ENCODE assay signal across 23 cellular contexts in genomic region chr9:34876096-34876495, GRCh38.
DNase-seq lines count a peak whose midpoint lies in the region; ATAC-seq, FAIRE-seq and TF ChIP-seq lines count a peak whose summit lies in the region.
"Had no signal": no experiment of that assay in that cellular context is flagged by ENCODE, and none has a peak within 500 bp of the region (broad histone marks: within the 10 kb centered on the region; RNA-seq: fewer than 3 reads in every experiment).

No MANE protein-coding gene starts in this region.

- H3K4me1 ChIP-seq in A549 (no peaks in the 10 kb centered on the region), GM23338 (ENCODE audit: insufficient read depth) (no peaks in the 10 kb centered on the region), K562 (replicated peaks in 1 of 2; ENCODE audit: control insufficient read depth in 2 of 2, insufficient read depth in 2 of 2, low read length in 2 of 2) (no peaks in the 10 kb centered on the region; a peak in 1 of 5 replicates), foreskin keratinocyte (peaks cover 18% of the 10 kb centered on the region)
- H3K4me1 ChIP-seq: BE2C, Caco-2 had no signal

- ATAC-seq in A549 = no peak
- ATAC-seq in GM23338 = no peak
- no peak for ATAC-seq in K562
- ATAC-seq in foreskin keratinocyte = peak; percentile 27
- ATAC-seq: HCT116 had no signal

- H3K9me1 ChIP-seq in K562 (ENCODE audit: control insufficient read depth, insufficient read depth, low read length) = no peaks in the 10 kb centered on the region

- H3K27me3 Mint-ChIP-seq in GM23338 (ENCODE audit: insufficient read depth, low read depth, poor library complexity) = peaks cover 4% of the 10 kb centered on the region

- FAIRE-seq in A549 (lab: Jason Lieb, UNC) (no peak), K562 (lab: Jason Lieb, UNC) (no peak)
- FAIRE-seq: GM12892, GM18507 had no signal

- CTCF ChIA-PET in A549 (lab: Yijun Ruan, JAX) (interaction anchor here (0.7 kb wide), 1 partner anchor 199 kb away, joined by 3 read pairs; no protein-coding TSS in a partner anchor), K562 (lab: Yijun Ruan, JAX; ENCODE audit: low intra/inter-chr PET ratio) (no interaction called here)

- H4K20me1 ChIP-seq in GM23338 (replicated peaks; ENCODE audit: insufficient read depth) = no peaks in the 10 kb centered on the region
- no peaks in the 10 kb centered on the region for H4K20me1 ChIP-seq in K562 (replicated peaks; ENCODE audit: control insufficient read depth, insufficient read depth, low read length)

- peak overlapping the region; percentile 6; the same call in 1 of the 2 replicates for H3K27ac Mint-ChIP-seq in GM23338
- H3K27ac Mint-ChIP-seq: CD4-positive, CD25-positive, alpha-beta regulatory T cell; HFFc6; IgD-negative memory B cell had no signal

- intact Hi-C loops in K562 (cut with micrococcal nuclease) = no loop called here

- POLR2A ChIA-PET in A549 (lab: Yijun Ruan, JAX) = no interaction called here
- POLR2A ChIA-PET in K562 (lab: Yijun Ruan, JAX) = no interaction called here

- H3K27me3 ChIP-seq in GM23338 (ENCODE audit: insufficient read depth) (no peaks in the 10 kb centered on the region), K562 (ENCODE audit: control insufficient read depth in 2 of 2, insufficient read depth in 2 of 2, low read length in 2 of 2) (no peaks in the 10 kb centered on the region), foreskin keratinocyte (no peaks in the 10 kb centered on the region)
- H3K27me3 ChIP-seq: BE2C had no signal

- no peaks in the 10 kb centered on the region for H3K36me3 ChIP-seq in GM23338 (ENCODE audit: insufficient read depth)
- H3K36me3 ChIP-seq in K562 (ENCODE audit: control insufficient read depth, insufficient read depth, low read length) = no peaks in the 10 kb centered on the region
- H3K36me3 ChIP-seq: BE2C had no signal

- WGBS in A549 (ENCODE audit: missing lambda C conversion rate) = 50% methylated on average over 3 of the region's 3 CpGs
- 0% methylated on average over 3 of the region's 3 CpGs for WGBS in K562 (ENCODE audit: insufficient coverage, low coverage, missing lambda C conversion rate)

- no peak overlapping the region for H3K9ac ChIP-seq in K562 (ENCODE audit: insufficient read depth in 1 of 2, low read depth in 2 of 2, low read length in 2 of 2)

- TF ChIP-seq RAD21 in A549 (conservative IDR thresholded peaks at IDR 0.05 in 1 of 2, IDR thresholded peaks at IDR 0.05 in 1 of 2) (no peak), K562 (CRISPR knock-in tag; conservative IDR thresholded peaks at IDR 0.05 in 1 of 2, IDR thresholded peaks at IDR 0.05 in 1 of 2) (no peak)

- no peak overlapping the region for H3K4me3 Mint-ChIP-seq in GM23338
- H3K4me3 Mint-ChIP-seq: CD4-positive, CD25-positive, alpha-beta regulatory T cell; HFFc6; IgD-negative memory B cell had no signal

- no peak overlapping the region for H3K4me2 ChIP-seq in A549
- no peak overlapping the region for H3K4me2 ChIP-seq in GM23338
- H3K4me2 ChIP-seq in K562 (ENCODE audit: insufficient read depth, low read length) = no peak overlapping the region

- H3K79me2 ChIP-seq in GM23338 (replicated peaks; ENCODE audit: insufficient read depth) = no peaks in the 10 kb centered on the region
- H3K79me2 ChIP-seq in K562 (ENCODE audit: control insufficient read depth, insufficient read depth, low read length) = no peaks in the 10 kb centered on the region

- TF ChIP-seq EP300 in A549 (IDR thresholded peaks at IDR 0.05) = no peak
- no peak for TF ChIP-seq EP300 in K562 (IDR thresholded peaks at IDR 0.05; ENCODE audit: low read length)

- H3K9me2 ChIP-seq in GM23338 (ENCODE audit: insufficient read depth) = no peaks in the 10 kb centered on the region

- TF ChIP-seq CTCF in A549 (IDR thresholded peaks at IDR 0.05) (no peak), GM23338 (conservative IDR thresholded peaks at IDR 0.05; ENCODE audit: low read depth in 2 of 2) (no peak), K562 (IDR thresholded peaks at IDR 0.05 in 2 of 3, conservative IDR thresholded peaks at IDR 0.05 in 1 of 3; ENCODE audit: insufficient read depth in 2 of 3, low read depth in 1 of 3, low read length in 3 of 3) (no peak), foreskin keratinocyte (conservative IDR thresholded peaks at IDR 0.05) (no peak)

- TF ChIP-seq POLR2A in A549 (IDR thresholded peaks at IDR 0.05; ENCODE audit: low read length) (no peak), K562 (conservative IDR thresholded peaks at IDR 0.05) (no peak)

- no peaks in the 10 kb centered on the region for H3K4me1 Mint-ChIP-seq in GM23338
- H3K4me1 Mint-ChIP-seq: CD4-positive, CD25-positive, alpha-beta regulatory T cell; IgD-negative memory B cell had no signal

- in situ Hi-C loops in K562 (cut with MboI) = loop anchor here (25.0 kb wide), 1 partner anchor 686 kb away; a partner anchor contains a TSS

- H3F3A ChIP-seq in GM23338 (replicated peaks; ENCODE audit: low read depth) = no peaks in the 10 kb centered on the region

- H3K27ac ChIP-seq in A549 (no peak overlapping the region), GM23338 (ENCODE audit: low read depth) (no peak overlapping the region), K562 (ENCODE audit: extremely low read depth, low read depth, low read length) (no peak overlapping the region), foreskin keratinocyte (peak overlapping the region; percentile 69)
- H3K27ac ChIP-seq: HL-60 had no signal

- peaks cover 9% of the 10 kb centered on the region; the same call in 2 of the 3 replicates for H3K9me3 Mint-ChIP-seq in GM23338
- H3K9me3 Mint-ChIP-seq: HFFc6 had no signal

- no TSS peak for BruUV-seq in K562 (replicated peaks; lab: Mats Ljungman, UMichigan)

- H3K9me3 ChIP-seq in A549 (no peaks in the 10 kb centered on the region), K562 (replicated peaks; ENCODE audit: control insufficient read depth, insufficient read depth, low read depth, low read length) (no peaks in the 10 kb centered on the region)
- H3K9me3 ChIP-seq: BE2C, Caco-2 had no signal

- H3K36me3 Mint-ChIP-seq in GM23338 (ENCODE audit: low read depth) = no peaks in the 10 kb centered on the region
- H3K36me3 Mint-ChIP-seq: CD4-positive, CD25-positive, alpha-beta regulatory T cell; IgD-negative memory B cell had no signal

- no peak overlapping the region for H3K4me3 ChIP-seq in A549
- H3K4me3 ChIP-seq in GM23338 = no peak overlapping the region
- no peak overlapping the region for H3K4me3 ChIP-seq in K562

- H2AFZ ChIP-seq in GM23338 = no peak overlapping the region
- H2AFZ ChIP-seq in K562 (ENCODE audit: low read depth, low read length) = no peak overlapping the region

- no peak for DNase-seq in A549 (ENCODE audit: low read depth in 1 of 2, low spot score in 1 of 2)
- DNase-seq in GM23338 (ENCODE audit: low spot score) = no peak
- DNase-seq in K562 (ENCODE audit: extremely low read depth in 1 of 4, low spot score in 3 of 4) = no peak
- DNase-seq in foreskin keratinocyte = peak in 1 of 2 donors; percentile 67
- no peak for DNase-seq in NCI-H524 treated with DMSO at 0.1 percent for 48 hours (lab: John Stamatoyannopoulos, UW)
- DNase-seq in SK-N-DZ (ENCODE audit: low spot score) = no peak
- no peak for DNase-seq in NCI-H2029 (lab: John Stamatoyannopoulos, UW)
- DNase-seq: ACHN; BE2C; C1 segment of cervical spinal cord; Caco-2; CD4-positive, CD25-positive, alpha-beta regulatory T cell; DMS153; DMS79; GDM1; GOT3; H7; HFFc6 had no signal

TF ChIP-seq in A549, 52 proteins besides CTCF, POLR2A, EP300 and RAD21:
- peak; percentile 80 for TF ChIP-seq MAFK (IDR thresholded peaks at IDR 0.05; ENCODE audit: partially characterized antibody)
- TF ChIP-seq HES2 (IDR thresholded peaks at IDR 0.05) = no peak
- peak; percentile 87 for TF ChIP-seq NFE2L2 (conservative IDR thresholded peaks at IDR 0.05; ENCODE audit: low read length)
TF ChIP-seq in A549: peak in this region for 2.

TF ChIP-seq in GM23338, 12 proteins besides CTCF, POLR2A, EP300 and RAD21 (continues in another document):
- TF ChIP-seq EZH2phosphoT487 (IDR thresholded peaks at IDR 0.05; ENCODE audit: unreplicated experiment) (no peak), CREB1 (CRISPR knock-in tag; IDR thresholded peaks at IDR 0.05; ENCODE audit: low read depth) (no peak), ZNF331 (CRISPR knock-in tag; IDR thresholded peaks at IDR 0.05; ENCODE audit: low read depth) (no peak), ETS1 (IDR thresholded peaks at IDR 0.05) (no peak), ZNF114 (CRISPR knock-in tag; IDR thresholded peaks at IDR 0.05) (no peak), JUNB (IDR thresholded peaks at IDR 0.05; ENCODE audit: unreplicated experiment) (no peak)

TF ChIP-seq in K562, 482 proteins besides CTCF, POLR2A, EP300 and RAD21 (continues in another document):
- TF ChIP-seq NFATC3 (IDR thresholded peaks at IDR 0.05) = no peak
- TF ChIP-seq MAFK (IDR thresholded peaks at IDR 0.05; ENCODE audit: low read length) = peak; percentile 46; the same call in 1 of the 2 replicates
- no peak for TF ChIP-seq NFIX (CRISPR knock-in tag; IDR thresholded peaks at IDR 0.05; ENCODE audit: low read depth)
- no peak for TF ChIP-seq FOS (IDR thresholded peaks at IDR 0.05; ENCODE audit: extremely low read depth, insufficient read length)
- TF ChIP-seq ZHX1 (conservative IDR thresholded peaks at IDR 0.05; ENCODE audit: low read length) = no peak
- TF ChIP-seq NFE2L1 (tag; IDR thresholded peaks at IDR 0.05; ENCODE audit: borderline replicate concordance, low read depth) = peak; percentile 60
- TF ChIP-seq MAFF (IDR thresholded peaks at IDR 0.05; ENCODE audit: low read length) = peak; percentile 60
- no peak for TF ChIP-seq RFX7 (CRISPR knock-in tag; IDR thresholded peaks at IDR 0.05)
- peak; percentile 80 for TF ChIP-seq ZNF316 (IDR thresholded peaks at IDR 0.05)
- no peak for TF ChIP-seq NCOA6 (IDR thresholded peaks at IDR 0.05)
- peak; percentile 76 for TF ChIP-seq NFE2 (IDR thresholded peaks at IDR 0.05; ENCODE audit: low read depth)
- peak; percentile 30; the same call in 1 of the 2 replicates for TF ChIP-seq BACH1 (tag; IDR thresholded peaks at IDR 0.05)

Comparison
In these comparisons a context has a peak if more than half of its experiments do, and no peak if none do; other contexts are left out.
1. Of the 35 proteins assayed by ChIP-seq in both K562 and A549: peak only in K562: none; only in A549: none; in both: MAFK; in neither: 34.